ENCODE assay signal across 19 cellular contexts in the genomic region with DNA sequence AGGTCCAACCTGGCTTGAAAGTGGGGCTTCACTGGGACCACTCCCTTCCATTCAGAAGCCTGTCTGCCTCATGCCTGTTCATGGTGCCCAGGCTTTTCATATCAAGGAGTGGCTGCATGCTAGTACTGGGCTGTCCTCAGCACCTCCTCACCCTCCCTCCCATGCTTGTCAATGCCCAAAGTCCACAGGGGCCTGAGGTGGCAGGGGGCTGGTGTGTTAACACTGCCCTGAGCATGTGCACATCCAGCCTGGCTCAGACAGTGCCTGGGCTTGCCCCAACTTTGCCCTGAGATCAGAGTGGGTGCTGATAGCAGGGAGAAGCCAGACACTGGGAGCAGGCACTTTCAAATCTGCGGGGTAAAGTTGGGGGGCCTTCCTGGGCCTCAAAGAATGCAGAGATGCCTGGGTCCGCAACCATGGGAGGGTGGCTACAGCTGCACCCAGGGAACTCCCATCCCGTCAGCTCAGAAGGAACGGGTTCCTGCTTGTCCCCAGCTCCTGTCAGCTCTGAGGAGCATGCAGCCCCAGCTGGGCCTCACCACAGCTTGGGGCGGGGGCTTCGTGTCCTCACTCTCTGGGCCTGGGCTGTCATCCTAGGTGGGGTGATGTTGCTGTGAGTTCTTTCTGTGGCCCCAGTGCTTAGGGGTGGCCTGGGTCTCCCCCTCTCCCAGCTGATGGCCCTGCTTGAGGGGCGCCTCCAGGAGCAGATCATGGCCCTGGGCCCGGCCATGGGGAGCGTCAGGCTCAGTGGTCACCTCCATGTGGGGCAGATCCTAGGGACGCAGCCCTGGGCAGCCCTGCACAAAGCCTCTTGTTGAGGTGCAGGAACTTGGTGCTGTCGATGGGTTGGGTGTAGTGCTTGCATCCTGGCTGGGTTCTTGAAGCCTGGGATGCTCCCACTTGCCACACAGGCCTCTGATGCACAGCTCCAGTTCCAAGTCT.
A peak's percentile ranks its signal among the peaks of the same experiment; 100 is the strongest.
DNase-seq lines count a peak whose midpoint lies in the region; ATAC-seq, FAIRE-seq and TF ChIP-seq lines count a peak whose summit lies in the region.
"Had no signal": no experiment of that assay in that cellular context is flagged by ENCODE, and none has a peak within 500 bp of the region (broad histone marks: within the 10 kb centered on the region; RNA-seq: fewer than 3 reads in every experiment).

No MANE protein-coding gene starts in this region.

- no peaks in the 10 kb centered on the region for H4K20me1 ChIP-seq in H9 (ENCODE audit: control insufficient read depth, insufficient read depth, insufficient read length)

- H3K23ac ChIP-seq in H9 (ENCODE audit: insufficient read length, low read depth, low read length) (no peak overlapping the region), neuronal stem cell (ENCODE audit: low read depth, low read length, poor library complexity) (no peak overlapping the region)

- H2BK15ac ChIP-seq in H9 (ENCODE audit: low read depth, low read length) (no peak overlapping the region), neuronal stem cell (ENCODE audit: low read length) (no peak overlapping the region)

- H3K36me3 ChIP-seq in kidney (ENCODE audit: control insufficient read depth in 1 of 2, insufficient read depth in 2 of 2, low read length in 2 of 2) (no peaks in the 10 kb centered on the region), neuronal stem cell (replicated peaks in 1 of 2; ENCODE audit: control insufficient read depth in 2 of 2, insufficient read depth in 2 of 2, low read length in 2 of 2) (no peaks in the 10 kb centered on the region), transverse colon (no peaks in the 10 kb centered on the region)

- H3K4me1 ChIP-seq in H9 (ENCODE audit: insufficient read depth, low read length) (no peaks in the 10 kb centered on the region), kidney (ENCODE audit: control insufficient read depth in 1 of 2, insufficient read depth in 1 of 2, low read depth in 1 of 2, low read length in 2 of 2) (no peaks in the 10 kb centered on the region), neuronal stem cell (ENCODE audit: control insufficient read depth in 2 of 2, insufficient read depth in 1 of 2, low read depth in 1 of 2, low read length in 2 of 2) (no peaks in the 10 kb centered on the region), transverse colon (no peaks in the 10 kb centered on the region)

- no peak for DNase-seq in H9
- DNase-seq in kidney: peak; percentile 42
- no peak for DNase-seq in neuronal stem cell (ENCODE audit: low spot score)
- no peak for DNase-seq in stimulated activated naive CD8-positive, alpha-beta T cell treated with anti-CD3 and anti-CD28 coated beads, Interleukin-15, amount 100 ng/mL, for 72 hours
- DNase-seq in NCI-H446 (lab: John Stamatoyannopoulos, UW): no peak
- no peak for DNase-seq in progenitor cell of endocrine pancreas (ENCODE audit: low spot score, unreplicated experiment)
- DNase-seq in transverse colon: no peak
- DNase-seq: Calu3, DMS153, KBM-7, MM.1S, NCI-H2029, NCI-H446 treated with DMSO at 0.1 percent for 48 hours, NCI-H526 treated with DMSO at 0.1 percent for 48 hours, RPMI8226, SHP77 had no signal

- H4K5ac ChIP-seq in H9 (ENCODE audit: insufficient read length, low read depth, low read length): no peak overlapping the region

- H3K4me1 Mint-ChIP-seq in H9 (no peaks in the 10 kb centered on the region), progenitor cell of endocrine pancreas (ENCODE audit: low read depth) (peaks cover 20% of the 10 kb centered on the region)
- no peaks in the 10 kb centered on the region for H3K4me1 Mint-ChIP-seq in stimulated activated naive CD8-positive, alpha-beta T cell treated with anti-CD3 and anti-CD28 coated beads, Interleukin-15, amount 100 ng/mL, for 72 hours
- H3K4me1 Mint-ChIP-seq: GM23338 had no signal

- H3K4me3 ChIP-seq in kidney (ENCODE audit: low read length in 2 of 2) (no peak overlapping the region), neuronal stem cell (ENCODE audit: low read length in 2 of 2) (no peak overlapping the region), transverse colon (no peak overlapping the region)
- H3K4me3 ChIP-seq: GM23338 had no signal

- no peak overlapping the region for H2AK5ac ChIP-seq in H9 (ENCODE audit: insufficient read length, low read length)
- no peak overlapping the region for H2AK5ac ChIP-seq in neuronal stem cell (ENCODE audit: low read depth, low read length)

- intact Hi-C loops in kidney (cut with DNase I) (no loop called here), transverse colon (cut with DNase I; ENCODE audit: low total_unique reads) (no loop called here)

- no peaks in the 10 kb centered on the region for H3K9me3 ChIP-seq in H9 (ENCODE audit: control insufficient read depth, low read depth, low read length)
- no peaks in the 10 kb centered on the region for H3K9me3 ChIP-seq in kidney (ENCODE audit: control insufficient read depth in 1 of 2, low read length in 2 of 2)
- peaks cover 2 to 19% of the 10 kb centered on the region in 2 donors for H3K9me3 ChIP-seq in neuronal stem cell (replicated peaks in 1 of 2; ENCODE audit: control insufficient read depth in 2 of 2, insufficient read depth in 1 of 2, low read depth in 1 of 2, low read length in 2 of 2)
- no peaks in the 10 kb centered on the region for H3K9me3 ChIP-seq in transverse colon

- TF ChIP-seq EP300 in transverse colon (IDR thresholded peaks at IDR 0.05; ENCODE audit: low read depth): no peak

- H3K18ac ChIP-seq in H9 (ENCODE audit: insufficient read length, low read depth, low read length) (no peak overlapping the region), neuronal stem cell (ENCODE audit: low read length) (peak overlapping the region; percentile 76)

- H3K4me3 Mint-ChIP-seq in H9 (no peak overlapping the region), progenitor cell of endocrine pancreas (ENCODE audit: low read depth) (no peak overlapping the region)
- no peak overlapping the region for H3K4me3 Mint-ChIP-seq in stimulated activated naive CD8-positive, alpha-beta T cell treated with anti-CD3 and anti-CD28 coated beads, Interleukin-15, amount 100 ng/mL, for 72 hours
- H3K4me3 Mint-ChIP-seq: GM23338 had no signal

- peak overlapping the region; percentile 80; the same call in 1 of the 2 replicates for H3K14ac ChIP-seq in H9 (ENCODE audit: insufficient read depth, low read length)
- H3K14ac ChIP-seq in neuronal stem cell (ENCODE audit: low read length): peak overlapping the region; percentile 56

- no peak for FAIRE-seq in kidney (lab: Jason Lieb, UNC)

- H2BK120ac ChIP-seq in H9 (ENCODE audit: low read depth, low read length, poor library complexity, severe bottlenecking): no peak overlapping the region
- peak overlapping the region; percentile 96 for H2BK120ac ChIP-seq in neuronal stem cell (ENCODE audit: low read depth, low read length)

- no peak overlapping the region for H2BK12ac ChIP-seq in H9 (ENCODE audit: insufficient read length, low read depth, low read length)
- no peak overlapping the region for H2BK12ac ChIP-seq in neuronal stem cell (ENCODE audit: low read length)

- H3K9ac ChIP-seq in H9 (ENCODE audit: extremely low read depth, insufficient read length, low read length) (no peak overlapping the region), kidney (ENCODE audit: low read length in 2 of 2) (no peak overlapping the region), neuronal stem cell (ENCODE audit: low read depth, low read length, poor library complexity) (no peak overlapping the region)

- no CpG with 5 or more reads among the region's 11 CpGs for WGBS in H9 (ENCODE audit: extremely low coverage, insufficient read length, low lambda C conversion rate)
- WGBS in neuronal stem cell (ENCODE audit: extremely low coverage in 2 of 2, insufficient read length in 2 of 2, insufficient replicate concordance in 1 of 2), 2 donors: no CpG with 5 or more reads among the region's 11 CpGs
- WGBS in transverse colon (ENCODE audit: low coverage in 1 of 2), 2 donors: 80% methylated on average over 8 of the region's 11 CpGs; no CpG with 5 or more reads in 1 of the 2 donors

- H3K27ac ChIP-seq in H9 (ENCODE audit: insufficient read length, low read depth, low read length) (no peak overlapping the region), kidney (ENCODE audit: low read depth in 2 of 2, low read length in 2 of 2) (no peak overlapping the region), neuronal stem cell (replicated peaks; ENCODE audit: low read length) (no peak overlapping the region), transverse colon (no peak overlapping the region)

- peak; percentile 39 for ATAC-seq in stimulated activated naive CD8-positive, alpha-beta T cell treated with anti-CD3 and anti-CD28 coated beads, Interleukin-15, amount 100 ng/mL, for 72 hours
- ATAC-seq in GM21717 (IDR thresholded peaks at IDR 0.05; ENCODE audit: unreplicated experiment): no peak
- ATAC-seq: GM23338, HCT116 had no signal

- H4K8ac ChIP-seq in H9 (replicated peaks; ENCODE audit: insufficient read length, low read depth, low read length): no peak overlapping the region
- no peak overlapping the region for H4K8ac ChIP-seq in neuronal stem cell (ENCODE audit: low read depth, low read length)

- no peak overlapping the region for H2BK20ac ChIP-seq in H9 (ENCODE audit: low read depth, low read length, poor library complexity, severe bottlenecking)

- in situ Hi-C loops in transverse colon (cut with MboI; ENCODE audit: low pct_ligation_motif_present in 1 of 4, low pct_unique_long_range_greater_than_20kb in 1 of 4, low sequenced_read_pairs in 3 of 4): no loop called here

- H2AFZ ChIP-seq in H9 (ENCODE audit: low read length): no peak overlapping the region
- peak overlapping the region; percentile 35 for H2AFZ ChIP-seq in neuronal stem cell (ENCODE audit: low read length)
- H2AFZ ChIP-seq: GM23338 had no signal

- H3K27ac Mint-ChIP-seq in H9: no peak overlapping the region
- no peak overlapping the region for H3K27ac Mint-ChIP-seq in stimulated activated naive CD8-positive, alpha-beta T cell treated with anti-CD3 and anti-CD28 coated beads, Interleukin-15, amount 100 ng/mL, for 72 hours
- no peak overlapping the region for H3K27ac Mint-ChIP-seq in progenitor cell of endocrine pancreas
- H3K27ac Mint-ChIP-seq: GM23338 had no signal

- H3K9me3 Mint-ChIP-seq in H9: peaks cover 20% of the 10 kb centered on the region in 2 experiments
- H3K9me3 Mint-ChIP-seq in stimulated activated naive CD8-positive, alpha-beta T cell treated with anti-CD3 and anti-CD28 coated beads, Interleukin-15, amount 100 ng/mL, for 72 hours: peaks cover 9 to 32% of the 10 kb centered on the region in 2 donors
- peaks cover 10% of the 10 kb centered on the region for H3K9me3 Mint-ChIP-seq in progenitor cell of endocrine pancreas (ENCODE audit: low read depth)

- H3K79me1 ChIP-seq in H9 (ENCODE audit: insufficient read depth, low read depth, low read length, poor library complexity, severe bottlenecking) (no peaks in the 10 kb centered on the region), neuronal stem cell (ENCODE audit: low read depth, low read length) (peaks cover 2% of the 10 kb centered on the region)

- TF ChIP-seq POLR2A in transverse colon (IDR thresholded peaks at IDR 0.05): no peak

- H3K4ac ChIP-seq in H9 (ENCODE audit: low read depth, low read length): no peak overlapping the region
- H3K4ac ChIP-seq in neuronal stem cell (ENCODE audit: low read length): no peak overlapping the region

- H3K27me3 Mint-ChIP-seq in H9 (ENCODE audit: low read depth) (no peaks in the 10 kb centered on the region), progenitor cell of endocrine pancreas (no peaks in the 10 kb centered on the region)
- H3K27me3 Mint-ChIP-seq in stimulated activated naive CD8-positive, alpha-beta T cell treated with anti-CD3 and anti-CD28 coated beads, Interleukin-15, amount 100 ng/mL, for 72 hours: no peaks in the 10 kb centered on the region

- H3T11ph ChIP-seq in H9 (ENCODE audit: low read length): no peak overlapping the region

- no peak overlapping the region for H3K4me2 ChIP-seq in H9 (ENCODE audit: insufficient read depth, insufficient read length, low read length)
- no peak overlapping the region for H3K4me2 ChIP-seq in neuronal stem cell (ENCODE audit: insufficient read depth, low read length, poor library complexity, severe bottlenecking)
- H3K4me2 ChIP-seq: GM23338 had no signal

- H3K36me3 Mint-ChIP-seq in H9 (ENCODE audit: insufficient read depth in 1 of 3, low read depth in 3 of 3): peaks cover 11 to 20% (median 11%) of the 10 kb centered on the region in 3 experiments
- peaks cover 5% of the 10 kb centered on the region for H3K36me3 Mint-ChIP-seq in progenitor cell of endocrine pancreas (ENCODE audit: insufficient read depth)

- H4K91ac ChIP-seq in H9 (ENCODE audit: insufficient read length, low read depth, low read length): no peak overlapping the region
- H4K91ac ChIP-seq in neuronal stem cell (ENCODE audit: low read depth, low read length, poor library complexity): peak overlapping the region; percentile 53

- H3K27me3 ChIP-seq in H9 (ENCODE audit: insufficient read depth, low read length): no peaks in the 10 kb centered on the region
- H3K27me3 ChIP-seq in neuronal stem cell (ENCODE audit: control insufficient read depth in 3 of 3, insufficient read depth in 3 of 3, low read depth in 1 of 3, low read length in 3 of 3): no peaks in the 10 kb centered on the region
- no peaks in the 10 kb centered on the region for H3K27me3 ChIP-seq in transverse colon

- no peaks in the 10 kb centered on the region for H3K79me2 ChIP-seq in H9 (ENCODE audit: insufficient read depth, low read length)

- H2BK5ac ChIP-seq in H9 (ENCODE audit: insufficient read length, low read length): no peak overlapping the region
- peak overlapping the region; percentile 53 for H2BK5ac ChIP-seq in neuronal stem cell (ENCODE audit: low read length)

- no peak overlapping the region for H3K56ac ChIP-seq in H9 (ENCODE audit: insufficient read length, low read depth, low read length)

- TF ChIP-seq CTCF in H9 (conservative IDR thresholded peaks at IDR 0.05) (no peak), kidney (IDR thresholded peaks at IDR 0.05; ENCODE audit: borderline replicate concordance, extremely low read depth, insufficient read depth) (no peak), progenitor cell of endocrine pancreas (IDR thresholded peaks at IDR 0.05; ENCODE audit: unreplicated experiment) (no peak), transverse colon (IDR thresholded peaks at IDR 0.05) (no peak)

- no peaks in the 10 kb centered on the region for H3K23me2 ChIP-seq in H9 (ENCODE audit: insufficient read length, low read depth, low read length, poor library complexity, severe bottlenecking)
